ENCODE assay signal across 12 cellular contexts in genomic region chr2:33526132-33526531, GRCh38. TPM values are rescaled to one million over a fixed set of nuclear protein-coding genes. Genes with fewer than 3 reads are reported as not detected.
DNase-seq lines count a peak whose midpoint lies in the region; ATAC-seq and TF ChIP-seq lines count a peak whose summit lies in the region.
"Had no signal": no experiment of that assay in that cellular context is flagged by ENCODE, and none has a peak within 500 bp of the region (broad histone marks: within the 10 kb centered on the region; RNA-seq: fewer than 3 reads in every experiment).

No MANE protein-coding gene starts in this region.

- H3K9me3 Mint-ChIP-seq in activated CD8-positive, alpha-beta memory T cell treated with anti-CD3 and anti-CD28 coated beads, Interleukin-2, amount 10 ng/mL, durations not matched to agents 7 days and 5 days (ENCODE audit: low read depth): no peaks in the 10 kb centered on the region
- peaks cover 0 to 1% of the 10 kb centered on the region in 2 donors for H3K9me3 Mint-ChIP-seq in stimulated activated naive B cell treated with anti-CD40 and anti-IgM and Interleukin-4, amounts not matched to agents 10 μg/mL and 1 μg/mL and 100 μg/mL, for 72 hours

- DNase-seq in activated CD8-positive, alpha-beta memory T cell treated with anti-CD3 and anti-CD28 coated beads, Interleukin-2, amount 10 ng/mL, durations not matched to agents 7 days and 5 days: no peak
- DNase-seq in activated CD8-positive, alpha-beta memory T cell treated with anti-CD3 and anti-CD28 coated beads, Interleukin-2, amount 50 U/mL, for 4 hours: no peak
- peak; percentile 33 for DNase-seq in NAMALWA (ENCODE audit: low spot score)
- DNase-seq in astrocyte of the spinal cord (ENCODE audit: low read depth, low spot score): peak; percentile 46
- no peak for DNase-seq in stimulated activated naive B cell treated with anti-CD40 and anti-IgM and Interleukin-4, amounts not matched to agents 10 μg/mL and 1 μg/mL and 100 μg/mL, for 72 hours
- no peak for DNase-seq in A673 (ENCODE audit: low spot score)
- no peak for DNase-seq in DMS53 treated with DMSO at 0.1 percent for 48 hours (lab: John Stamatoyannopoulos, UW; ENCODE audit: unreplicated experiment)
- no peak for DNase-seq in amniotic stem cell (lab: John Stamatoyannopoulos, UW)
- DNase-seq: activated CD4-positive, alpha-beta T cell treated with anti-CD3 and anti-CD28 coated beads, Interleukin-2, amount 50 U/mL, for 4 hours; NCI-H510A; psoas muscle had no signal

- no peaks in the 10 kb centered on the region for H3K27me3 ChIP-seq in A673 (replicated peaks; ENCODE audit: insufficient read depth, low read depth, low read length, poor library complexity)
- H3K27me3 ChIP-seq: hepatocyte had no signal

- H3K27ac ChIP-seq in A673 (ENCODE audit: low read depth, low read length, poor library complexity, severe bottlenecking): no peak overlapping the region
- H3K27ac ChIP-seq: hepatocyte, psoas muscle had no signal

- H3K36me3 ChIP-seq in A673 (ENCODE audit: insufficient read depth, low read length, poor library complexity, severe bottlenecking): no peaks in the 10 kb centered on the region

- in situ Hi-C loops in astrocyte of the spinal cord (cut with HindIII; ENCODE audit: low sequenced_read_pairs): no loop called here

- peaks cover 43% of the 10 kb centered on the region for H3K36me3 Mint-ChIP-seq in activated CD8-positive, alpha-beta memory T cell treated with anti-CD3 and anti-CD28 coated beads, Interleukin-2, amount 10 ng/mL, durations not matched to agents 7 days and 5 days
- H3K36me3 Mint-ChIP-seq in stimulated activated naive B cell treated with anti-CD40 and anti-IgM and Interleukin-4, amounts not matched to agents 10 μg/mL and 1 μg/mL and 100 μg/mL, for 72 hours: peaks cover 70 to 80% of the 10 kb centered on the region in 2 donors

- no peak overlapping the region for H3K4me3 ChIP-seq in astrocyte of the spinal cord (ENCODE audit: low read depth, low read length)
- H3K4me3 ChIP-seq in A673 (ENCODE audit: low read depth, low read length, poor library complexity, severe bottlenecking): no peak overlapping the region
- H3K4me3 ChIP-seq: hepatocyte, psoas muscle had no signal

- CTCF ChIA-PET in activated CD8-positive, alpha-beta memory T cell treated with anti-CD3 and anti-CD28 coated beads, Interleukin-2, amount 10 ng/mL, durations not matched to agents 7 days and 5 days (lab: Charles Lee): no interaction called here
- CTCF ChIA-PET in A673 (lab: Charles Lee): no interaction called here

- peaks cover 12% of the 10 kb centered on the region for H3K4me1 Mint-ChIP-seq in activated CD8-positive, alpha-beta memory T cell treated with anti-CD3 and anti-CD28 coated beads, Interleukin-2, amount 10 ng/mL, durations not matched to agents 7 days and 5 days
- H3K4me1 Mint-ChIP-seq in stimulated activated naive B cell treated with anti-CD40 and anti-IgM and Interleukin-4, amounts not matched to agents 10 μg/mL and 1 μg/mL and 100 μg/mL, for 72 hours: peaks cover 38 to 58% of the 10 kb centered on the region in 2 donors

- no peak overlapping the region for H3K4me3 Mint-ChIP-seq in activated CD8-positive, alpha-beta memory T cell treated with anti-CD3 and anti-CD28 coated beads, Interleukin-2, amount 10 ng/mL, durations not matched to agents 7 days and 5 days
- no peak overlapping the region for H3K4me3 Mint-ChIP-seq in stimulated activated naive B cell treated with anti-CD40 and anti-IgM and Interleukin-4, amounts not matched to agents 10 μg/mL and 1 μg/mL and 100 μg/mL, for 72 hours

- POLR2A ChIA-PET in A673 (lab: Charles Lee; ENCODE audit: low non-redundant PET): no interaction called here

- H3K9me3 ChIP-seq in A673 (ENCODE audit: low read depth, low read length, poor library complexity, severe bottlenecking): no peaks in the 10 kb centered on the region
- H3K9me3 ChIP-seq: psoas muscle had no signal

- no peaks in the 10 kb centered on the region for H3K4me1 ChIP-seq in A673 (ENCODE audit: insufficient read depth, low read length, poor library complexity, severe bottlenecking)

- TF ChIP-seq CTCF in astrocyte of the spinal cord (IDR thresholded peaks at IDR 0.05; ENCODE audit: low read depth, low read length): no peak
- TF ChIP-seq CTCF in A673 (conservative IDR thresholded peaks at IDR 0.05; ENCODE audit: low read depth, low read length): no peak

- no peaks in the 10 kb centered on the region for H3K27me3 Mint-ChIP-seq in activated CD8-positive, alpha-beta memory T cell treated with anti-CD3 and anti-CD28 coated beads, Interleukin-2, amount 10 ng/mL, durations not matched to agents 7 days and 5 days
- H3K27me3 Mint-ChIP-seq in stimulated activated naive B cell treated with anti-CD40 and anti-IgM and Interleukin-4, amounts not matched to agents 10 μg/mL and 1 μg/mL and 100 μg/mL, for 72 hours: no peaks in the 10 kb centered on the region

- intact Hi-C loops in A673 (cut with micrococcal nuclease; ENCODE audit: unreplicated experiment): no loop called here

- peak; percentile 76 for ATAC-seq in activated CD8-positive, alpha-beta memory T cell treated with anti-CD3 and anti-CD28 coated beads, Interleukin-2, amount 10 ng/mL, durations not matched to agents 7 days and 5 days
- peak; percentile 33 to 35 for ATAC-seq in stimulated activated naive B cell treated with anti-CD40 and anti-IgM and Interleukin-4, amounts not matched to agents 10 μg/mL and 1 μg/mL and 100 μg/mL, for 72 hours (replicated peaks)
- ATAC-seq: psoas muscle had no signal

- BruUV-seq in A673 (replicated peaks; lab: Mats Ljungman, UMichigan): no TSS peak

- no peak overlapping the region for H3K27ac Mint-ChIP-seq in activated CD8-positive, alpha-beta memory T cell treated with anti-CD3 and anti-CD28 coated beads, Interleukin-2, amount 10 ng/mL, durations not matched to agents 7 days and 5 days
- peak overlapping the region; percentile 82 for H3K27ac Mint-ChIP-seq in stimulated activated naive B cell treated with anti-CD40 and anti-IgM and Interleukin-4, amounts not matched to agents 10 μg/mL and 1 μg/mL and 100 μg/mL, for 72 hours

RNA-seq across cellular contexts. Expression of gene RASGRP3, which starts 49.7 kb away (rescaled TPM):
- 10 to 100 TPM; 15.2 to 22.9 TPM for total RNA-seq in activated CD8-positive, alpha-beta memory T cell treated with anti-CD3 and anti-CD28 coated beads, Interleukin-2, amount 10 ng/mL, durations not matched to agents 7 days and 5 days
- 0.34 TPM in 1 of 2 replicates, not detected in the other for total RNA-seq in A673 (2021)

Comparison
In these comparisons a context has a peak if more than half of its experiments do, and no peak if none do; other contexts are left out.
1. DNase-seq: peak in NAMALWA (single experiment) and astrocyte of the spinal cord (single experiment); none in activated CD8-positive, alpha-beta memory T cell treated with anti-CD3 and anti-CD28 coated beads, Interleukin-2, amount 10 ng/mL, durations not matched to agents 7 days and 5 days (single experiment), activated CD8-positive, alpha-beta memory T cell treated with anti-CD3 and anti-CD28 coated beads, Interleukin-2, amount 50 U/mL, for 4 hours (single experiment), stimulated activated naive B cell treated with anti-CD40 and anti-IgM and Interleukin-4, amounts not matched to agents 10 μg/mL and 1 μg/mL and 100 μg/mL, for 72 hours (single experiment), A673 (single experiment), DMS53 treated with DMSO at 0.1 percent for 48 hours (single experiment) and amniotic stem cell (single experiment).
2. RNA of gene RASGRP3, which starts 49.7 kb away (total RNA-seq): 15.2 to 22.9 TPM in activated CD8-positive, alpha-beta memory T cell treated with anti-CD3 and anti-CD28 coated beads, Interleukin-2, amount 10 ng/mL, durations not matched to agents 7 days and 5 days; 0.34 TPM in A673; every median in the first group is over 10 times any median in the second.